In genomic region chr5:93717162-93717561, GRCh38 we compare ENCODE assay signal across 12 cellular contexts. TPM values are rescaled to one million over a fixed set of nuclear protein-coding genes. Genes with fewer than 3 reads are reported as not detected.
DNase-seq lines count a peak whose midpoint lies in the region; ATAC-seq and TF ChIP-seq lines count a peak whose summit lies in the region.
"Had no signal": no experiment of that assay in that cellular context is flagged by ENCODE, and none has a peak within 500 bp of the region (broad histone marks: within the 10 kb centered on the region; RNA-seq: fewer than 3 reads in every experiment).

No MANE protein-coding gene starts in this region.

- H3K36me3 ChIP-seq in brain microvascular endothelial cell (replicated peaks) (no peaks in the 10 kb centered on the region), lung (ENCODE audit: control insufficient read depth in 2 of 2, insufficient read depth in 2 of 2, low read length in 2 of 2) (no peaks in the 10 kb centered on the region)
- H3K36me3 ChIP-seq: MG63 had no signal

- H3K27me3 ChIP-seq in brain microvascular endothelial cell (replicated peaks) (no peaks in the 10 kb centered on the region), lung (ENCODE audit: control insufficient read depth, insufficient read depth) (no peaks in the 10 kb centered on the region)
- H3K27me3 ChIP-seq: MG63 had no signal

- DNase-seq in DMS79 (lab: John Stamatoyannopoulos, UW) (peak; percentile 39), NCI-H146 treated with DMSO at 0.1 percent for 48 hours (lab: John Stamatoyannopoulos, UW; ENCODE audit: unreplicated experiment) (peak; percentile 10), brain microvascular endothelial cell (peak; percentile 27), lung (ENCODE audit: low spot score) (no peak), HuH-7.5 (ENCODE audit: low spot score) (no peak), DMS114 treated with DMSO at 0.1 percent for 48 hours (lab: John Stamatoyannopoulos, UW; ENCODE audit: unreplicated experiment) (no peak)
- DNase-seq in activated CD4-positive, alpha-beta T cell treated with anti-CD3 and anti-CD28 coated beads, Interleukin-2, amount 50 U/mL, for 4 hours = no peak
- DNase-seq: activated naive CD8-positive, alpha-beta T cell treated with anti-CD3 and anti-CD28 coated beads, Interleukin-2, amount 10 ng/mL, durations not matched to agents 7 days and 5 days; EL; MG63 had no signal

- 38 to 42% methylated on average over 4 of the region's 4 CpGs for WGBS in lung, 2 donors

- H3K9me3 ChIP-seq in lung (ENCODE audit: control insufficient read depth in 2 of 2, insufficient read depth in 1 of 2, low read length in 1 of 2) = no peaks in the 10 kb centered on the region
- H3K9me3 ChIP-seq: MG63 had no signal

- TF ChIP-seq CTCF in brain microvascular endothelial cell (IDR thresholded peaks at IDR 0.05; ENCODE audit: low read depth, low read length, missing control alignments) (no peak), lung (IDR thresholded peaks at IDR 0.05; ENCODE audit: control extremely low read depth, extremely low read depth) (no peak)

- H3K4me3 ChIP-seq in brain microvascular endothelial cell (ENCODE audit: low read depth, low read length) = no peak overlapping the region
- no peak overlapping the region for H3K4me3 ChIP-seq in lung
- H3K4me3 ChIP-seq: MG63 had no signal

- H3K27ac ChIP-seq in brain microvascular endothelial cell (no peak overlapping the region), lung (ENCODE audit: low read depth in 1 of 2, low read length in 1 of 2) (no peak overlapping the region)

- in situ Hi-C loops in brain microvascular endothelial cell (cut with HindIII; ENCODE audit: low pct_ligation_motif_present, low sequenced_read_pairs) = no loop called here

- ATAC-seq in lung (ENCODE audit: insufficient read depth, low FRiP score) (peak; percentile 75), HG02973 (IDR thresholded peaks at IDR 0.05; ENCODE audit: unreplicated experiment) (no peak)
- ATAC-seq: WTC11 had no signal

- H3K4me1 ChIP-seq in lung (ENCODE audit: control insufficient read depth in 2 of 2, insufficient read depth in 2 of 2, low read length in 2 of 2) = no peaks in the 10 kb centered on the region

RNA-seq across cellular contexts. Expression of gene POU5F2, which starts 24.2 kb away (rescaled TPM):
- 1 to 10 TPM; 2.0 to 8.6 TPM for total RNA-seq in lung
- under 1 TPM; 0.02 to 0.14 TPM for polyA plus RNA-seq in lung

Comparison
In these comparisons a context has a peak if more than half of its experiments do, and no peak if none do; other contexts are left out.
1. DNase-seq: peak in DMS79 (single experiment), NCI-H146 treated with DMSO at 0.1 percent for 48 hours (single experiment) and brain microvascular endothelial cell (single experiment); none in lung (single experiment), HuH-7.5 (single experiment), activated CD4-positive, alpha-beta T cell treated with anti-CD3 and anti-CD28 coated beads, Interleukin-2, amount 50 U/mL, for 4 hours (0 of 2) and DMS114 treated with DMSO at 0.1 percent for 48 hours (single experiment).